In the genomic region with DNA sequence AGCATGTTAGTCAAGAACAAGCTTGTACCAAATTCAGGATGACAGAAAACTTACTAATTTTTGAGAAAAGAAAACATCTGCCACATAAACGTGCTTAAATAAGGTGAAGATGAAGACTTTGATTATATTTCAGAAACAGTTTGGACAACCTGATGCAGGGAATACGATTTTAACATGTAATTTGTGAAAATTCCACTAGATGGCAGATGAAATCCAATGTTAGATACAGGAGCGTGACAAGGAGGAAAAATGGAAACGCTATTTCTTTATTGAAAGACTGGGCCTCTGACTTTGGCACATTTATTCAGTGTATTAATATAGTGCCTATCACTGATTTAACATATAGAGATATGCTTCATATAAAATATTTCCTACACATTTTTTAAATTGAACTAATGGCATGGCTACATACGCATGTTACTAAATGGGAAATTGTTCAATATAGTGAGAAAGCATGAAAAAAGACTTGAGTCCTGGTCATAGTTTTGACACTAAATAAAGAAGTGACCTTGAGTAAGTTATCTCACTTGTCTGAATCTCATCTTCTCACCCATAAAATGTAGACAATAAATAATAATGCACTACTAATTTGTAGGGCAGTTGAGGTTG, we compare ENCODE assay signal across 8 cellular contexts.
A peak's percentile ranks its signal among the peaks of the same experiment; 100 is the strongest.
DNase-seq lines count a peak whose midpoint lies in the region; ATAC-seq and TF ChIP-seq lines count a peak whose summit lies in the region.

No MANE protein-coding gene starts in this region.

- no peaks in the 10 kb centered on the region for H3K9me3 Mint-ChIP-seq in activated naive CD4-positive, alpha-beta T cell treated with anti-CD3 and anti-CD28 coated beads, Interleukin-2, amount 10 ng/mL, durations not matched to agents 7 days and 5 days

- no peak overlapping the region for H3K4me3 Mint-ChIP-seq in activated naive CD4-positive, alpha-beta T cell treated with anti-CD3 and anti-CD28 coated beads, Interleukin-2, amount 10 ng/mL, durations not matched to agents 7 days and 5 days

- H3K4me1 Mint-ChIP-seq in activated naive CD4-positive, alpha-beta T cell treated with anti-CD3 and anti-CD28 coated beads, Interleukin-2, amount 10 ng/mL, durations not matched to agents 7 days and 5 days, result no peaks in the 10 kb centered on the region

- WGBS in body of pancreas, 2 donors, result 17 to 18% methylated on average over 5 of the region's 5 CpGs

- CTCF ChIA-PET in activated naive CD4-positive, alpha-beta T cell treated with anti-CD3 and anti-CD28 coated beads, Interleukin-2, amount 10 ng/mL, durations not matched to agents 7 days and 5 days (lab: Charles Lee), result interaction anchor here (0.6 kb wide), 1 partner anchor 771 kb away, joined by 3 read pairs; no protein-coding TSS in a partner anchor

- DNase-seq in AG09309 (ENCODE audit: low read depth) (no peak), NCI-H345 treated with DMSO at 0.1 percent for 48 hours (lab: John Stamatoyannopoulos, UW; ENCODE audit: unreplicated experiment) (peak; percentile 61), body of pancreas (no peak), left kidney (ENCODE audit: low read depth, low spot score) (peak; percentile 71)
- no peak for DNase-seq in activated naive CD4-positive, alpha-beta T cell treated with anti-CD3 and anti-CD28 coated beads, Interleukin-2, amount 10 ng/mL, durations not matched to agents 7 days and 5 days
- no peak for DNase-seq in stimulated activated naive CD8-positive, alpha-beta T cell treated with anti-CD3 and anti-CD28 coated beads, Interleukin-15, Interleukin-2, amounts not matched to agents 100 U/mL and 50 U/mL, for 24 hours

- no peak overlapping the region for H3K27ac Mint-ChIP-seq in activated naive CD4-positive, alpha-beta T cell treated with anti-CD3 and anti-CD28 coated beads, Interleukin-2, amount 10 ng/mL, durations not matched to agents 7 days and 5 days

- TF ChIP-seq POLR2A in body of pancreas (IDR thresholded peaks at IDR 0.05), result no peak

- H3K4me3 ChIP-seq in AG09309 (ENCODE audit: control insufficient read depth, low read depth, low read length) (no peak overlapping the region), body of pancreas (no peak overlapping the region)

- no peaks in the 10 kb centered on the region for H3K27me3 ChIP-seq in body of pancreas

- intact Hi-C loops in body of pancreas (cut with DNase I), result no loop called here

- no peaks in the 10 kb centered on the region for H3K27me3 Mint-ChIP-seq in activated naive CD4-positive, alpha-beta T cell treated with anti-CD3 and anti-CD28 coated beads, Interleukin-2, amount 10 ng/mL, durations not matched to agents 7 days and 5 days

- H3K27ac ChIP-seq in body of pancreas, result no peak overlapping the region

- no peaks in the 10 kb centered on the region for H3K9me3 ChIP-seq in body of pancreas

- TF ChIP-seq CTCF in AG09309 (IDR thresholded peaks at IDR 0.05; ENCODE audit: control insufficient read depth, insufficient read depth, low read depth, low read length, missing control alignments), result peak; percentile 39
- peak; percentile 54 to 84 (median 77) for TF ChIP-seq CTCF in body of pancreas (IDR thresholded peaks at IDR 0.05)

- no peaks in the 10 kb centered on the region for H3K36me3 Mint-ChIP-seq in activated naive CD4-positive, alpha-beta T cell treated with anti-CD3 and anti-CD28 coated beads, Interleukin-2, amount 10 ng/mL, durations not matched to agents 7 days and 5 days

- peak; percentile 82 for ATAC-seq in GM18858 (IDR thresholded peaks at IDR 0.05; ENCODE audit: unreplicated experiment)
- ATAC-seq in HG03135 (IDR thresholded peaks at IDR 0.05; ENCODE audit: unreplicated experiment), result peak; percentile 71
- ATAC-seq in body of pancreas, result peak; percentile 71
- ATAC-seq in stimulated activated naive CD8-positive, alpha-beta T cell treated with anti-CD3 and anti-CD28 coated beads, Interleukin-15, Interleukin-2, amounts not matched to agents 100 U/mL and 50 U/mL, for 24 hours, result no peak

- no peaks in the 10 kb centered on the region for H3K36me3 ChIP-seq in body of pancreas (replicated peaks in 1 of 2; ENCODE audit: insufficient read depth in 1 of 2, low read depth in 2 of 2)

- H3K4me1 ChIP-seq in body of pancreas, result no peaks in the 10 kb centered on the region

Comparison
In these comparisons a context has a peak if more than half of its experiments do, and no peak if none do; other contexts are left out.
1. DNase-seq: peak in NCI-H345 treated with DMSO at 0.1 percent for 48 hours (single experiment) and left kidney (single experiment); none in AG09309 (single experiment), body of pancreas (0 of 4), activated naive CD4-positive, alpha-beta T cell treated with anti-CD3 and anti-CD28 coated beads, Interleukin-2, amount 10 ng/mL, durations not matched to agents 7 days and 5 days (single experiment) and stimulated activated naive CD8-positive, alpha-beta T cell treated with anti-CD3 and anti-CD28 coated beads, Interleukin-15, Interleukin-2, amounts not matched to agents 100 U/mL and 50 U/mL, for 24 hours (single experiment).